Comparison of ENCODE assay signal across 8 cellular contexts in genomic region chr9:124940894-124941688, GRCh38.
DNase-seq lines count a peak whose midpoint lies in the region; ATAC-seq and TF ChIP-seq lines count a peak whose summit lies in the region.

A gene with protein sequence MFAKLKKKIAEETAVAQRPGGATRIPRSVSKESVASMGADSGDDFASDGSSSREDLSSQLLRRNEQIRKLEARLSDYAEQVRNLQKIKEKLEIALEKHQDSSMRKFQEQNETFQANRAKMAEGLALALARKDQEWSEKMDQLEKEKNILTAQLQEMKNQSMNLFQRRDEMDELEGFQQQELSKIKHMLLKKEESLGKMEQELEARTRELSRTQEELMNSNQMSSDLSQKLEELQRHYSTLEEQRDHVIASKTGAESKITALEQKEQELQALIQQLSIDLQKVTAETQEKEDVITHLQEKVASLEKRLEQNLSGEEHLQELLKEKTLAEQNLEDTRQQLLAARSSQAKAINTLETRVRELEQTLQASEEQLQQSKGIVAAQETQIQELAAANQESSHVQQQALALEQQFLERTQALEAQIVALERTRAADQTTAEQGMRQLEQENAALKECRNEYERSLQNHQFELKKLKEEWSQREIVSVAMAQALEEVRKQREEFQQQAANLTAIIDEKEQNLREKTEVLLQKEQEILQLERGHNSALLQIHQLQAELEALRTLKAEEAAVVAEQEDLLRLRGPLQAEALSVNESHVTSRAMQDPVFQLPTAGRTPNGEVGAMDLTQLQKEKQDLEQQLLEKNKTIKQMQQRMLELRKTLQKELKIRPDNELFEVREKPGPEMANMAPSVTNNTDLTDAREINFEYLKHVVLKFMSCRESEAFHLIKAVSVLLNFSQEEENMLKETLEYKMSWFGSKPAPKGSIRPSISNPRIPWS (minus strand): TSS chr9:124941083. CDS start chr9:124938711, 2,372 bp downstream.

- peak within 1 kb of the TSS; percentile 84 for H3K4me3 ChIP-seq in AG10803 (ENCODE audit: low read length)

- DNase-seq in AG10803 (ENCODE audit: low read depth) = peak; percentile 93
- peak; percentile 70 to 89 for DNase-seq in NCI-H446 (lab: John Stamatoyannopoulos, UW)
- peak; percentile 93 for DNase-seq in activated CD4-positive, CD25-positive, alpha-beta regulatory T cell treated with anti-CD3 and anti-CD28 coated beads, Interleukin-2, amount 50 U/mL, for 72 hours
- DNase-seq in cerebellar cortex (ENCODE audit: low spot score) = peak; percentile 90
- peak; percentile 98 for DNase-seq in islet precursor cell
- DNase-seq in stimulated activated CD4-positive, alpha-beta T cell treated with anti-CD3 and anti-CD28 coated beads, Interleukin-12 subunit alpha, Interleukin-12 subunit beta, amount 100 ng/mL, for 4 hours = peak; percentile 91

- no peak for TF ChIP-seq CTCF in AG10803 (conservative IDR thresholded peaks at IDR 0.05; ENCODE audit: low read length)

- ATAC-seq in GM19035 (IDR thresholded peaks at IDR 0.05; ENCODE audit: unreplicated experiment) (peak; percentile 84), HG03342 (IDR thresholded peaks at IDR 0.05; ENCODE audit: unreplicated experiment) (peak; percentile 87)

Comparison
In these comparisons a context has a peak if more than half of its experiments do, and no peak if none do; other contexts are left out.
1. Peak in every context shown above with its lines: DNase-seq, ATAC-seq and H3K4me3 ChIP-seq.